In the genomic region with DNA sequence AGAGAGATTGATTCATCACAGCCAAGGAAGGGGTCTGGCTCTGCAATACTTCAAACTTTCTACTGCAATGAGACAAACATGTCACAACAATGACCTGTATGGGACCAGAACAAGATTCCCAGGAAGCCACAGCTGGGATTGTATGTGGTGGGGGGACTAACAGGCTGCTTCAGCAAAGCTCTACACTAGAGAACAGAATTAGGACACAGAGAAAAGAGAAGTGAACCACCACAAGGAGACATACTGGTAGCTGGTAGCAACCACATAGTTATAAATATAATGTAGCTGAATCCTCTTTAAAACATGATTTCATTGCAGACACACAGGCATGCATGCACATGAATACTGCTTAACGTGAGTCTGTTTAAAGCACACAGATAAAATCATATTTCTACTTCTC, we compare ENCODE assay signal across 23 cellular contexts. TPM values are rescaled to one million over a fixed set of nuclear protein-coding genes. Genes with fewer than 3 reads are reported as not detected.
A peak's percentile ranks its signal among the peaks of the same experiment; 100 is the strongest.
DNase-seq lines count a peak whose midpoint lies in the region; ATAC-seq, FAIRE-seq and TF ChIP-seq lines count a peak whose summit lies in the region.
"Had no signal": no experiment of that assay in that cellular context is flagged by ENCODE, and none has a peak within 500 bp of the region (broad histone marks: within the 10 kb centered on the region; RNA-seq: fewer than 3 reads in every experiment).

No MANE protein-coding gene starts in this region.

- H3K27me3 Mint-ChIP-seq in T-helper 17 cell, result peaks cover 19% of the 10 kb centered on the region
- H3K27me3 Mint-ChIP-seq in CD4-positive, alpha-beta T cell, result peaks cover 12% of the 10 kb centered on the region

- H3K4me3 ChIP-seq in GM12865 (ENCODE audit: low read depth, low read length), result no peak overlapping the region
- H3K4me3 ChIP-seq: A549, GM23248, spleen had no signal

- TF ChIP-seq CTCF in GM12865 (IDR thresholded peaks at IDR 0.05; ENCODE audit: insufficient read depth, low read depth, low read length, missing control alignments), result no peak
- TF ChIP-seq CTCF in CD4-positive, alpha-beta T cell (IDR thresholded peaks at IDR 0.05), result no peak

- H3K27me3 ChIP-seq in CD4-positive, alpha-beta T cell (ENCODE audit: control insufficient read depth, insufficient read depth, low read length), result peaks cover 7% of the 10 kb centered on the region

- TF ChIP-seq POLR2A in H54 (IDR thresholded peaks at IDR 0.05; ENCODE audit: low read depth, low read length), result no peak

- no peaks in the 10 kb centered on the region for H3K9me3 Mint-ChIP-seq in CD4-positive, alpha-beta T cell
- H3K9me3 Mint-ChIP-seq: activated B cell treated with CpG ODN at 0.5 μM for 24 hours; activated naive CD4-positive, alpha-beta T cell treated with anti-CD3 and anti-CD28 coated beads, Interleukin-2, amount 10 ng/mL, durations not matched to agents 7 days and 5 days; CD8-positive, alpha-beta memory T cell; T-cell had no signal

- CTCF ChIA-PET in CD4-positive, alpha-beta T cell (lab: Charles Lee), result interaction anchor here (0.8 to 1.0 kb wide), 2 partner anchors 10 to 11 kb away, joined by 3 read pairs; no protein-coding TSS in a partner anchor

- ATAC-seq in GM19043 (IDR thresholded peaks at IDR 0.05; ENCODE audit: low read depth, unreplicated experiment) (peak; percentile 40), HG02759 (IDR thresholded peaks at IDR 0.05; ENCODE audit: unreplicated experiment) (peak; percentile 32), HG03565 (IDR thresholded peaks at IDR 0.05; ENCODE audit: unreplicated experiment) (peak; percentile 71), T-helper 17 cell (no peak)
- ATAC-seq in CD4-positive, alpha-beta T cell (ENCODE audit: poor library complexity), result no peak
- ATAC-seq: A549; activated CD8-positive, alpha-beta memory T cell treated with anti-CD3 and anti-CD28 coated beads, Interleukin-2, amount 10 ng/mL, durations not matched to agents 7 days and 5 days; left cardiac atrium; T-cell had no signal

- peak; percentile 38 for DNase-seq in GM12865 (ENCODE audit: low read depth)
- DNase-seq in stimulated activated CD4-positive, alpha-beta T cell treated with anti-CD3 and anti-CD28 coated beads, Interleukin-12 subunit alpha, Interleukin-12 subunit beta, amount 100 ng/mL, for 4 hours, result no peak
- no peak for DNase-seq in H54 (ENCODE audit: insufficient read length, low spot score)
- no peak for DNase-seq in T-helper 17 cell
- no peak for DNase-seq in CD4-positive, alpha-beta T cell
- DNase-seq: activated B cell treated with CpG ODN at 0.5 μM for 24 hours; activated CD8-positive, alpha-beta memory T cell treated with anti-CD3 and anti-CD28 coated beads, Interleukin-2, amount 10 ng/mL, durations not matched to agents 7 days and 5 days; activated naive CD4-positive, alpha-beta T cell treated with anti-CD3 and anti-CD28 coated beads, Interleukin-2, amount 10 ng/mL, durations not matched to agents 7 days and 5 days; brain microvascular endothelial cell; CD8-positive, alpha-beta memory T cell; effector CD4-positive, alpha-beta T cell; GM23248; left cardiac atrium; spleen; T-cell had no signal

- H3K27ac Mint-ChIP-seq in T-helper 17 cell, result no peak overlapping the region
- no peak overlapping the region for H3K27ac Mint-ChIP-seq in CD4-positive, alpha-beta T cell
- H3K27ac Mint-ChIP-seq: activated B cell treated with CpG ODN at 0.5 μM for 24 hours; activated CD8-positive, alpha-beta memory T cell treated with anti-CD3 and anti-CD28 coated beads, Interleukin-2, amount 10 ng/mL, durations not matched to agents 7 days and 5 days; activated naive CD4-positive, alpha-beta T cell treated with anti-CD3 and anti-CD28 coated beads, Interleukin-2, amount 10 ng/mL, durations not matched to agents 7 days and 5 days; T-cell had no signal

- H3K9me3 ChIP-seq in T-helper 17 cell (ENCODE audit: control insufficient read depth, low read length, poor library complexity, severe bottlenecking), result no peaks in the 10 kb centered on the region
- H3K9me3 ChIP-seq in CD4-positive, alpha-beta T cell (ENCODE audit: control insufficient read depth, low read length), result no peaks in the 10 kb centered on the region
- H3K9me3 ChIP-seq: A549, spleen had no signal

- peaks cover 21% of the 10 kb centered on the region for H3K4me1 Mint-ChIP-seq in T-helper 17 cell
- peaks cover 15% of the 10 kb centered on the region for H3K4me1 Mint-ChIP-seq in CD4-positive, alpha-beta T cell (ENCODE audit: low read depth)

- no peak overlapping the region for H3K27ac ChIP-seq in CD4-positive, alpha-beta T cell (ENCODE audit: low read depth, low read length)
- H3K27ac ChIP-seq: A549, brain microvascular endothelial cell, GM23248, parathyroid adenoma, spleen had no signal

- POLR2A ChIA-PET in CD4-positive, alpha-beta T cell (lab: Charles Lee), result no interaction called here

- no peak for FAIRE-seq in H54 (lab: Jason Lieb, UNC)
- FAIRE-seq: A549, G401.6, RCC 7860 had no signal

- peaks cover 3% of the 10 kb centered on the region for H3K36me3 Mint-ChIP-seq in T-helper 17 cell (ENCODE audit: low read depth)
- no peaks in the 10 kb centered on the region for H3K36me3 Mint-ChIP-seq in CD4-positive, alpha-beta T cell (ENCODE audit: low read depth)
- H3K36me3 Mint-ChIP-seq: activated CD8-positive, alpha-beta memory T cell treated with anti-CD3 and anti-CD28 coated beads, Interleukin-2, amount 10 ng/mL, durations not matched to agents 7 days and 5 days; activated naive CD4-positive, alpha-beta T cell treated with anti-CD3 and anti-CD28 coated beads, Interleukin-2, amount 10 ng/mL, durations not matched to agents 7 days and 5 days; T-cell had no signal

- intact Hi-C loops in CD4-positive, alpha-beta T cell (cut with DNase I, micrococcal nuclease), result loop anchor here (5.0 to 10.0 kb wide), 2 partner anchors 76 to 79 kb away; no protein-coding TSS in a partner anchor

- H3K4me3 Mint-ChIP-seq in T-helper 17 cell, result no peak overlapping the region
- H3K4me3 Mint-ChIP-seq in CD4-positive, alpha-beta T cell, result no peak overlapping the region
- H3K4me3 Mint-ChIP-seq: activated B cell treated with CpG ODN at 0.5 μM for 24 hours; activated CD8-positive, alpha-beta memory T cell treated with anti-CD3 and anti-CD28 coated beads, Interleukin-2, amount 10 ng/mL, durations not matched to agents 7 days and 5 days; activated naive CD4-positive, alpha-beta T cell treated with anti-CD3 and anti-CD28 coated beads, Interleukin-2, amount 10 ng/mL, durations not matched to agents 7 days and 5 days; CD8-positive, alpha-beta memory T cell; T-cell had no signal

RNA-seq across cellular contexts. Expression of gene ILDR2, which starts 3.5 kb away (rescaled TPM):
- total RNA-seq in T-helper 17 cell, result under 1 TPM; 0.20 to 0.34 TPM
- total RNA-seq in CD4-positive, alpha-beta T cell, result under 1 TPM; 0.47 to 0.67 TPM
- total RNA-seq: GM23248 had no signal

RNA-seq across cellular contexts. Expression of gene MAEL, which starts 10.3 kb away (rescaled TPM):
- not detected for total RNA-seq in T-helper 17 cell
- total RNA-seq in CD4-positive, alpha-beta T cell, result not detected
- total RNA-seq: activated B cell treated with CpG ODN at 0.5 μM for 24 hours; CD8-positive, alpha-beta memory T cell; GM23248; NCI-H460; spleen; T-cell had no signal

Comparison
In these comparisons a context has a peak if more than half of its experiments do, and no peak if none do; other contexts are left out.
1. ATAC-seq: peak in GM19043 (single experiment), HG02759 (single experiment) and HG03565 (single experiment); none in T-helper 17 cell (single experiment) and CD4-positive, alpha-beta T cell (single experiment).